26 cellular contexts compared by ENCODE assay signal in the genomic region with DNA sequence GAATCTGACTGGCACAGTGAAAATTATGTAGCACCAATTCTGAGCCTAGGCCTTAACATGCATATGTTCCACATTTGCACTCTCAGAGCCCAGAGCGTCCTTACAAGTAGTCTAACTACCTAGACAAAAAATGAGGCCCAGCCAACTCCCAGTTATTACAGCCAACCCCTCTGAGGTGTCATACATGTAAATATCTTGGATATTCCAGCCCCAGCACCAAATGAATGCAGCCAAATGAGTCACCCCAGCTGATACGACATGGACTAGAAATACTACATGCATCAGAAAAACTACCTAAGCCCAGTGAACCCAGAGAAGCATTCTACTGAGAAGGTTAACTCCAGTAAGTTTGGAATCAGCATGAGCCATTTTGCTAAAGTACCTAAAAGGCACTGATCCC.
"Had no signal": no experiment of that assay in that cellular context is flagged by ENCODE, and none has a peak within 500 bp of the region (broad histone marks: within the 10 kb centered on the region; RNA-seq: fewer than 3 reads in every experiment).

No MANE protein-coding gene starts in this region.

- H3K4me1 Mint-ChIP-seq: memory B cell; naive thymus-derived CD4-positive, alpha-beta T cell; stimulated activated naive B cell treated with anti-CD40 and anti-IgM and Interleukin-4, amounts not matched to agents 10 μg/mL and 1 μg/mL and 100 μg/mL, for 72 hours had no signal

- H3K9me3 ChIP-seq: ovary, prostate gland, thoracic aorta, upper lobe of right lung had no signal

- H3K4me3 ChIP-seq: left ventricle myocardium inferior, lung, mucosa of descending colon, ovary, prostate gland, skin epidermis, suprapubic skin, thoracic aorta, tibial artery, upper lobe of right lung had no signal

- H3K27me3 ChIP-seq: ovary, suprapubic skin, tibial artery, upper lobe of right lung had no signal

- H3K27ac ChIP-seq: left ventricle myocardium inferior, ovary, prostate gland, skin epidermis, suprapubic skin, thoracic aorta, tibial artery, upper lobe of right lung had no signal

- H3K27ac Mint-ChIP-seq: memory B cell; naive thymus-derived CD4-positive, alpha-beta T cell; natural killer cell treated with Interleukin-12 subunit alpha and Interleukin-12 subunit beta and Interleukin-15 and Interleukin-18, amount 100 ng/mL, for 72 hours; stimulated activated naive B cell treated with anti-CD40 and anti-IgM and Interleukin-4, amounts not matched to agents 10 μg/mL and 1 μg/mL and 100 μg/mL, for 72 hours had no signal

- H3K36me3 ChIP-seq: left ventricle myocardium inferior, ovary, prostate gland, suprapubic skin, thoracic aorta, tibial artery, upper lobe of right lung had no signal

- H3K4me3 Mint-ChIP-seq: memory B cell; naive thymus-derived CD4-positive, alpha-beta T cell; natural killer cell treated with Interleukin-12 subunit alpha and Interleukin-12 subunit beta and Interleukin-15 and Interleukin-18, amount 100 ng/mL, for 72 hours; stimulated activated naive B cell treated with anti-CD40 and anti-IgM and Interleukin-4, amounts not matched to agents 10 μg/mL and 1 μg/mL and 100 μg/mL, for 72 hours had no signal

- DNase-seq: hippocampal formation; kidney; left ventricle myocardium inferior; midbrain; mucosa of descending colon; naive thymus-derived CD4-positive, alpha-beta T cell; ovary; retina; right cardiac atrium; stimulated activated CD4-positive, alpha-beta T cell treated with anti-CD3 and anti-CD28 coated beads, Interleukin-12 subunit alpha, Interleukin-12 subunit beta, amount 100 ng/mL, for 4 hours; stimulated activated CD4-positive, alpha-beta T cell treated with anti-CD3 and anti-CD28 coated beads, Interleukin-15, amount 100 ng/mL, for 24 hours; stimulated activated CD4-positive, alpha-beta T cell treated with anti-CD3 and anti-CD28 coated beads, Interleukin-2, amount 100 ng/mL, for 24 hours; stimulated activated CD4-positive, alpha-beta T cell treated with anti-CD3 and anti-CD28 coated beads, Interleukin-4, amount 100 ng/mL, for 1 hour; stimulated activated naive B cell treated with anti-CD40 and anti-IgM and Interleukin-4, amounts not matched to agents 10 μg/mL and 1 μg/mL and 100 μg/mL, for 72 hours; stimulated activated naive CD8-positive, alpha-beta T cell treated with anti-CD3 and anti-CD28 coated beads, Interleukin-15, Interleukin-2, amounts not matched to agents 100 U/mL and 50 U/mL, for 24 hours; tibial artery; trophoblast cell; upper lobe of right lung had no signal

- ATAC-seq: mucosa of descending colon; naive thymus-derived CD4-positive, alpha-beta T cell; natural killer cell treated with Interleukin-12 subunit alpha and Interleukin-12 subunit beta and Interleukin-15 and Interleukin-18, amount 100 ng/mL, for 72 hours; right cardiac atrium; sciatic nerve; stimulated activated naive B cell treated with anti-CD40 and anti-IgM and Interleukin-4, amounts not matched to agents 10 μg/mL and 1 μg/mL and 100 μg/mL, for 72 hours; stimulated activated naive CD8-positive, alpha-beta T cell treated with anti-CD3 and anti-CD28 coated beads, Interleukin-15, Interleukin-2, amounts not matched to agents 100 U/mL and 50 U/mL, for 24 hours; upper lobe of right lung had no signal

- H3K4me1 ChIP-seq: left ventricle myocardium inferior, prostate gland, suprapubic skin, upper lobe of right lung had no signal

- H3K36me3 Mint-ChIP-seq: memory B cell; naive thymus-derived CD4-positive, alpha-beta T cell; natural killer cell treated with Interleukin-12 subunit alpha and Interleukin-12 subunit beta and Interleukin-15 and Interleukin-18, amount 100 ng/mL, for 72 hours; stimulated activated naive B cell treated with anti-CD40 and anti-IgM and Interleukin-4, amounts not matched to agents 10 μg/mL and 1 μg/mL and 100 μg/mL, for 72 hours had no signal

- H3K27me3 Mint-ChIP-seq: memory B cell; natural killer cell treated with Interleukin-12 subunit alpha and Interleukin-12 subunit beta and Interleukin-15 and Interleukin-18, amount 100 ng/mL, for 72 hours; stimulated activated naive B cell treated with anti-CD40 and anti-IgM and Interleukin-4, amounts not matched to agents 10 μg/mL and 1 μg/mL and 100 μg/mL, for 72 hours had no signal
